8 cellular contexts compared by ENCODE assay signal in the genomic region with DNA sequence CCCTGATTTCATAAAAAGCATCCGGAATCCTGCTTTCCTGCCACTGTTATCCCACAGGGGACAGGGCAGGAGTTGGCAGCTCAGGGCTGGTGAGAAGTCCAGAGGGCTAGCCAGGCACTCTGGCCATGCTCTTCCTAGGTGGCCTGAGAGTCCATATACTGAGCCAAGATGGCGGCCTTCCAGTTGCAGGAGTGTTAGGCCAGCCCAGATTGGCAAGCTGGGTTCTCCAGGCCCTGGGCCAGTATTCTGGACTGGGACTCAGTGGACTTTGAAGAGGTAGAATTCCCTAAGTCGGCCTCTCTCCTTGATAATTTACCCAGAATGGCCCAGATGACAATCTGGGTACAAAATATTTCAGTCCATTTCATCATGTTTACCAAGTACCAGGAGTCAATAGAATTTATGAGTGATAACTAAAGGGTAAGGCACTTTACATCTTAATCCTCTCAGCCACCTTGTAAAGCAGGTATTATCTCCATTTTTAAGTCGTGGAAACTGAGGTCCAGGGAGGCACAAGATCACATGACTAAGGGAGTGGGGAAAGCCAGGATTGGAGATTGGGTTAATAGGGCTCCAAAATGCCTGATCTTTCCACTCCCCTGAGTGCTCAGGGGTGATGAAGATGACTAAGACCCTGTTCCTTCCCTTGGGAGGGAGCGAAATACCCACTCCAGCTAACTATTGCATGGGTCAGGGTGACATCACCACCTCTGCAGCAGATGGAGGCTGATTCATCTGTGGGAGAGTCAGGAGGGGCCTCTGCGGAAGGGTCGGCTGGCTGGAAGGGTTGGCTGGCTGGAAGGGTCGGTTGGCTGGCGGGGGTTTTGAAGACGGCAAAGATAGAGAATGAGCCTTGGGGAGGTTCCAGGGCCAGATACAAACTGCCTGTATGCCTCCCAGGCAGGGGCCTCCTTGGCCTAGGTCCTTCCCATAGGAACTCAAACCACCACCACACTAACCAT. TPM values are rescaled to one million over a fixed set of nuclear protein-coding genes. Genes with fewer than 3 reads are reported as not detected.
DNase-seq lines count a peak whose midpoint lies in the region; ATAC-seq and TF ChIP-seq lines count a peak whose summit lies in the region.

No MANE protein-coding gene starts in this region.

- H3K4me1 ChIP-seq in GM23248 (ENCODE audit: insufficient read depth) (peaks cover 31% of the 10 kb centered on the region), mucosa of descending colon (ENCODE audit: low read depth) (peaks cover 4% of the 10 kb centered on the region), vagina (peaks cover 55% of the 10 kb centered on the region)

- H2AFZ ChIP-seq in GM23248: peak overlapping the region; percentile 55

- H3K9me3 ChIP-seq in GM23248 (ENCODE audit: low read depth): no peaks in the 10 kb centered on the region
- H3K9me3 ChIP-seq in mucosa of descending colon: no peaks in the 10 kb centered on the region
- no peaks in the 10 kb centered on the region for H3K9me3 ChIP-seq in vagina

- peak overlapping the region; percentile 91 for H3K4me3 ChIP-seq in GM23248
- no peak overlapping the region for H3K4me3 ChIP-seq in mucosa of descending colon
- peak overlapping the region; percentile 71 to 80 for H3K4me3 ChIP-seq in vagina

- WGBS in GM23248 (ENCODE audit: low coverage in 1 of 2, low lambda C conversion rate in 2 of 2, missing lambda C conversion rate in 2 of 2), 2 experiments: 20 to 22% methylated on average over 10 of the region's 10 CpGs

- H3K9me2 ChIP-seq in GM23248 (ENCODE audit: insufficient read depth): no peaks in the 10 kb centered on the region

- H3F3A ChIP-seq in GM23248 (ENCODE audit: insufficient read depth): peaks cover 13% of the 10 kb centered on the region

- in situ Hi-C loops in GM23248 (cut with MboI): no loop called here

- DNase-seq in 8988T (peak; percentile 55), GM23248 (peak; percentile 99), endothelial cell (ENCODE audit: low spot score) (no peak), mucosa of descending colon (peak in 2 of 3 donors; percentile 37 to 67), vagina (ENCODE audit: extremely low spot score in 2 of 2) (peak in 1 of 2 donors; percentile 94)
- DNase-seq in activated CD8-positive, alpha-beta memory T cell treated with anti-CD3 and anti-CD28 coated beads, Interleukin-2, amount 50 U/mL, for 4 hours: no peak

- H3K27me3 ChIP-seq in GM23248 (replicated peaks; ENCODE audit: insufficient read depth): no peaks in the 10 kb centered on the region
- no peaks in the 10 kb centered on the region for H3K27me3 ChIP-seq in vagina

- peaks cover 42% of the 10 kb centered on the region for H3K4me1 Mint-ChIP-seq in endothelial cell (ENCODE audit: unreplicated experiment)

- peaks cover 16% of the 10 kb centered on the region for H3K36me3 Mint-ChIP-seq in endothelial cell (ENCODE audit: low read depth, unreplicated experiment)

- peak in 1 of 2 donors; percentile 49 for TF ChIP-seq POLR2A in vagina (IDR thresholded peaks at IDR 0.05)

- peaks cover 9% of the 10 kb centered on the region for H3K27me3 Mint-ChIP-seq in endothelial cell (ENCODE audit: unreplicated experiment)

- H3K27ac ChIP-seq in GM23248: peak overlapping the region; percentile 99
- H3K27ac ChIP-seq in vagina: peak overlapping the region; percentile 96

- peaks cover 34% of the 10 kb centered on the region for H3K79me2 ChIP-seq in GM23248 (ENCODE audit: insufficient read depth)

- H3K36me3 ChIP-seq in GM23248 (ENCODE audit: low read depth) (no peaks in the 10 kb centered on the region), mucosa of descending colon (ENCODE audit: low read depth) (no peaks in the 10 kb centered on the region), vagina (no peaks in the 10 kb centered on the region)

- no peaks in the 10 kb centered on the region for H3K9me3 Mint-ChIP-seq in endothelial cell (ENCODE audit: unreplicated experiment)

- peaks cover 7% of the 10 kb centered on the region; the same call in 1 of the 2 replicates for H4K20me1 ChIP-seq in GM23248 (ENCODE audit: insufficient read depth)

- H3K4me2 ChIP-seq in GM23248 (ENCODE audit: unreplicated experiment): peak overlapping the region; percentile 84

- intact Hi-C loops in mucosa of descending colon (cut with DNase I, micrococcal nuclease) (no loop called here), vagina (cut with DNase I) (no loop called here)

- H3K9ac ChIP-seq in GM23248: peak overlapping the region; percentile 85

- peak overlapping the region; percentile 79 for H3K27ac Mint-ChIP-seq in endothelial cell (ENCODE audit: unreplicated experiment)

- ATAC-seq in SK-N-SH treated with all-trans-retinoic acid at 6 μM for 48 hours (peak; percentile 72), mucosa of descending colon (peak; percentile 14), HG02970 (IDR thresholded peaks at IDR 0.05; ENCODE audit: low FRiP score, unreplicated experiment) (no peak)

- peak overlapping the region; percentile 82 for H3K4me3 Mint-ChIP-seq in endothelial cell (ENCODE audit: unreplicated experiment)

- no peak for TF ChIP-seq CTCF in endothelial cell (IDR thresholded peaks at IDR 0.05; ENCODE audit: unreplicated experiment)
- TF ChIP-seq CTCF in mucosa of descending colon (IDR thresholded peaks at IDR 0.05): no peak
- no peak for TF ChIP-seq CTCF in vagina (IDR thresholded peaks at IDR 0.05)

TF ChIP-seq in SK-N-SH treated with all-trans-retinoic acid at 6 μM for 48 hours, 23 proteins besides CTCF, POLR2A, EP300 and RAD21:
- TF ChIP-seq OSR1 (CRISPR knock-in tag; IDR thresholded peaks at IDR 0.05) (no peak), SNAI2 (CRISPR knock-in tag; IDR thresholded peaks at IDR 0.05) (no peak), ESRRG (CRISPR knock-in tag; IDR thresholded peaks at IDR 0.05) (no peak), ZFP30 (CRISPR knock-in tag; IDR thresholded peaks at IDR 0.05) (no peak), PPARA (CRISPR knock-in tag; IDR thresholded peaks at IDR 0.05; ENCODE audit: borderline replicate concordance) (no peak), ZFP3 (CRISPR knock-in tag; IDR thresholded peaks at IDR 0.05) (no peak), ZC3H10 (CRISPR knock-in tag; IDR thresholded peaks at IDR 0.05) (no peak), GLIS3 (CRISPR knock-in tag; IDR thresholded peaks at IDR 0.05) (no peak), TCF4 (CRISPR knock-in tag; IDR thresholded peaks at IDR 0.05; ENCODE audit: borderline replicate concordance) (no peak), ZNF70 (CRISPR knock-in tag; IDR thresholded peaks at IDR 0.05) (no peak), RARB (CRISPR knock-in tag; IDR thresholded peaks at IDR 0.05) (no peak)

RNA-seq across cellular contexts. Expression of a gene that starts 1.2 kb away (rescaled TPM):
- total RNA-seq in GM23248 (2014; rRNA removed; shearing (Covaris generic)): 41.4 and 46.0 TPM in 2 replicates
- 7.5 and 8.0 TPM in 2 replicates for polyA plus RNA-seq in GM23248 (2016; fragmentation: Nextera tagmentation; extraction: Ambion mirVana)
- total RNA-seq in endothelial cell (ENCODE audit: unreplicated experiment): 124 TPM
- total RNA-seq in mucosa of descending colon: 100 to 1,000 TPM in 1 of 3 donors, 10 to 100 TPM in 2; 26.1 to 100 (median 28.6) TPM
- 112 TPM for total RNA-seq in vagina

RNA-seq across cellular contexts. Expression of a gene that starts 48.5 kb away (rescaled TPM):
- total RNA-seq in GM23248 (2014; rRNA removed; shearing (Covaris generic)): 0.22 TPM in 1 of 2 replicates, not detected in the other
- polyA plus RNA-seq in GM23248 (2016; fragmentation: Nextera tagmentation; extraction: Ambion mirVana): 0.82 and 1.1 TPM in 2 replicates
- 0.54 TPM for total RNA-seq in endothelial cell (ENCODE audit: unreplicated experiment)
- not detected for total RNA-seq in mucosa of descending colon
- not detected for total RNA-seq in vagina

RNA-seq across cellular contexts. Expression of a gene that starts 48.6 kb away (rescaled TPM):
- total RNA-seq in GM23248 (2014; rRNA removed; shearing (Covaris generic)): 15.6 and 71.4 TPM in 2 replicates
- 146 and 148 TPM in 2 replicates for polyA plus RNA-seq in GM23248 (2016; fragmentation: Nextera tagmentation; extraction: Ambion mirVana)
- 58.9 TPM for total RNA-seq in endothelial cell (ENCODE audit: unreplicated experiment)
- 10 to 100 TPM; 54.4 to 69.3 (median 61.3) TPM for total RNA-seq in mucosa of descending colon
- 57.9 TPM for total RNA-seq in vagina

RNA-seq across cellular contexts. Expression of a gene that starts 55.6 kb away (rescaled TPM):
- total RNA-seq in GM23248 (2014; rRNA removed; shearing (Covaris generic)): 323 and 346 TPM in 2 replicates
- polyA plus RNA-seq in GM23248 (2016; fragmentation: Nextera tagmentation; extraction: Ambion mirVana): 201 and 206 TPM in 2 replicates
- total RNA-seq in endothelial cell (ENCODE audit: unreplicated experiment) (732 TPM), mucosa of descending colon (100 to 1,000 TPM; 365 to 477 (median 414) TPM), vagina (338 TPM)

Comparison
In these comparisons a context has a peak if more than half of its experiments do, and no peak if none do; other contexts are left out.
1. DNase-seq: peak in 8988T (single experiment), GM23248 (single experiment) and mucosa of descending colon (2 of 3); none in endothelial cell (single experiment) and activated CD8-positive, alpha-beta memory T cell treated with anti-CD3 and anti-CD28 coated beads, Interleukin-2, amount 50 U/mL, for 4 hours (single experiment).